ENCODE assay signal across 31 cellular contexts in the genomic region with DNA sequence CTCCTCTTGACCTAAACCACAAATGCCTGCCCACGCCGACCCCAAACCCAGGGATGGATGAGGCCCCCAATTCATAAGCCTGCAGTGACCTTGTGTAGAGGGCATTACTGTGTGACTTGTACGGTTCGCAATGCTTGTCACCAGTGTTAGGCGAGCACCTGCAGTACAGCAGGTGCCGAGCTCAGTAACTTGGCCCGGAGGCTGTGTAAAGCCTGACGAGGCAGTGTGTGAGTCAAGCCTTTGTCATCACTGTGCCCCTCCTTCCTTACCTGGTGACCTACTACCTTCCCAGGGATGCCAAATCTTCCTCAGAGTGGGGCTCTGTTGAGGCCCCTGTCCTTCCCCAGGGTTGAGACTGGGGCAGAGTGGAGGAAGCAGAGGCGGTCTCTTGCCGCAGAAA. TPM values are rescaled to one million over a fixed set of nuclear protein-coding genes. Genes with fewer than 3 reads are reported as not detected.
A peak's percentile ranks its signal among the peaks of the same experiment; 100 is the strongest.
DNase-seq lines count a peak whose midpoint lies in the region; ATAC-seq, FAIRE-seq and TF ChIP-seq lines count a peak whose summit lies in the region.
"Had no signal": no experiment of that assay in that cellular context is flagged by ENCODE, and none has a peak within 500 bp of the region (broad histone marks: within the 10 kb centered on the region; RNA-seq: fewer than 3 reads in every experiment).

No MANE protein-coding gene starts in this region.

- H3K36me3 Mint-ChIP-seq in Calu3 (ENCODE audit: insufficient read depth, unreplicated experiment) (no peaks in the 10 kb centered on the region), neural progenitor cell (no peaks in the 10 kb centered on the region), osteocyte (ENCODE audit: unreplicated experiment) (no peaks in the 10 kb centered on the region)
- H3K36me3 Mint-ChIP-seq: type B pancreatic cell had no signal

- no peak overlapping the region for H3K4me2 ChIP-seq in neural progenitor cell
- H3K4me2 ChIP-seq: GM23338 had no signal

- ATAC-seq in HG02571 (IDR thresholded peaks at IDR 0.05; ENCODE audit: unreplicated experiment), result no peak
- ATAC-seq: activated naive CD8-positive, alpha-beta T cell treated with anti-CD3 and anti-CD28 coated beads, Interleukin-2, amount 50 U/mL, for 24 hours; activated T-cell treated with anti-CD3 and anti-CD28 coated beads, Interleukin-2, amount 50 U/mL, for 72 hours; effector memory CD8-positive, alpha-beta T cell; GM23338; heart left ventricle; psoas muscle had no signal

- H3K4me3 ChIP-seq in bronchial epithelial cell (ENCODE audit: low read depth, low read length), result no peak overlapping the region
- H3K4me3 ChIP-seq in neural progenitor cell, result no peak overlapping the region
- H3K4me3 ChIP-seq: BLaER1, esophagus squamous epithelium, GM23338, heart left ventricle, MG63, psoas muscle had no signal

- peak; percentile 96 for FAIRE-seq in bronchial epithelial cell (lab: Jason Lieb, UNC)
- FAIRE-seq: astrocyte, kidney had no signal

- no peak overlapping the region for H2AFZ ChIP-seq in neural progenitor cell (replicated peaks)
- H2AFZ ChIP-seq: GM23338 had no signal

- CTCF ChIA-PET in Calu3 (lab: Charles Lee), result interaction anchor here (0.5 to 1.5 kb wide), 6 partner anchors 10 to 1104 kb away, joined by 3 to 4 read pairs (median 4); partner anchors contain the start of gene TUSC2

- H3K27me3 ChIP-seq in bronchial epithelial cell (ENCODE audit: control insufficient read depth, insufficient read depth, low read length) (peaks cover 37% of the 10 kb centered on the region), neural progenitor cell (no peaks in the 10 kb centered on the region)
- H3K27me3 ChIP-seq: BLaER1, heart left ventricle, MG63 had no signal

- BruUV-seq in Calu3 (replicated peaks; lab: Mats Ljungman, UMichigan), result no TSS peak

- H3K27ac Mint-ChIP-seq in Calu3 (ENCODE audit: unreplicated experiment) (peak overlapping the region; percentile 3), neural progenitor cell (peak overlapping the region; percentile 80), osteocyte (ENCODE audit: unreplicated experiment) (no peak overlapping the region)
- H3K27ac Mint-ChIP-seq: activated B cell treated with CpG ODN at 0.5 μM for 24 hours; activated naive CD8-positive, alpha-beta T cell treated with anti-CD3 and anti-CD28 coated beads, Interleukin-2, amount 50 U/mL, for 24 hours; activated T-cell treated with anti-CD3 and anti-CD28 coated beads, Interleukin-2, amount 50 U/mL, for 72 hours; effector memory CD8-positive, alpha-beta T cell; GM23338; type B pancreatic cell had no signal

- no peaks in the 10 kb centered on the region for H4K20me1 ChIP-seq in neural progenitor cell (ENCODE audit: low read depth)
- H4K20me1 ChIP-seq: BLaER1 had no signal

- H3K9me3 Mint-ChIP-seq in Calu3 (ENCODE audit: low read depth, unreplicated experiment), result no peaks in the 10 kb centered on the region
- H3K9me3 Mint-ChIP-seq in neural progenitor cell, result no peaks in the 10 kb centered on the region
- H3K9me3 Mint-ChIP-seq in osteocyte (ENCODE audit: unreplicated experiment), result no peaks in the 10 kb centered on the region
- H3K9me3 Mint-ChIP-seq: activated B cell treated with CpG ODN at 0.5 μM for 24 hours; activated naive CD8-positive, alpha-beta T cell treated with anti-CD3 and anti-CD28 coated beads, Interleukin-2, amount 50 U/mL, for 24 hours; activated T-cell treated with anti-CD3 and anti-CD28 coated beads, Interleukin-2, amount 50 U/mL, for 72 hours; effector memory CD8-positive, alpha-beta T cell; GM23338; type B pancreatic cell had no signal

- no peaks in the 10 kb centered on the region for H3K79me2 ChIP-seq in neural progenitor cell (ENCODE audit: low read depth)

- no peak for TF ChIP-seq CTCF in Calu3 (IDR thresholded peaks at IDR 0.05; ENCODE audit: unreplicated experiment)
- no peak for TF ChIP-seq CTCF in bronchial epithelial cell (IDR thresholded peaks at IDR 0.05; ENCODE audit: insufficient read depth, low read length, severe bottlenecking)
- TF ChIP-seq CTCF in neural progenitor cell (IDR thresholded peaks at IDR 0.05), result no peak
- no peak for TF ChIP-seq CTCF in GM20000 (IDR thresholded peaks at IDR 0.05; ENCODE audit: extremely low read depth, missing control alignments)
- TF ChIP-seq CTCF in osteocyte (IDR thresholded peaks at IDR 0.05), result no peak

- no peak overlapping the region for H3K9ac ChIP-seq in neural progenitor cell
- H3K9ac ChIP-seq: BLaER1 had no signal

- intact Hi-C loops in Calu3 (cut with micrococcal nuclease; ENCODE audit: unreplicated experiment), result no loop called here

- no peak overlapping the region for H3K4me3 Mint-ChIP-seq in Calu3 (ENCODE audit: low read depth, unreplicated experiment)
- H3K4me3 Mint-ChIP-seq in neural progenitor cell, result no peak overlapping the region
- H3K4me3 Mint-ChIP-seq in osteocyte (ENCODE audit: unreplicated experiment), result no peak overlapping the region
- H3K4me3 Mint-ChIP-seq: activated B cell treated with CpG ODN at 0.5 μM for 24 hours; activated naive CD8-positive, alpha-beta T cell treated with anti-CD3 and anti-CD28 coated beads, Interleukin-2, amount 50 U/mL, for 24 hours; activated T-cell treated with anti-CD3 and anti-CD28 coated beads, Interleukin-2, amount 50 U/mL, for 72 hours; effector memory CD8-positive, alpha-beta T cell; GM23338; type B pancreatic cell had no signal

- H3K4me1 ChIP-seq in neural progenitor cell, result peaks cover 4% of the 10 kb centered on the region

- H3F3A ChIP-seq in neural progenitor cell (ENCODE audit: low read depth), result no peaks in the 10 kb centered on the region

- H3K36me3 ChIP-seq in bronchial epithelial cell (ENCODE audit: control insufficient read depth, insufficient read depth, low read length) (no peaks in the 10 kb centered on the region), neural progenitor cell (no peaks in the 10 kb centered on the region)
- H3K36me3 ChIP-seq: BLaER1, esophagus squamous epithelium, heart left ventricle, MG63 had no signal

- peak; percentile 71 for DNase-seq in Calu3
- DNase-seq in LoVo (ENCODE audit: low spot score), result peak; percentile 20
- DNase-seq in bronchial epithelial cell (ENCODE audit: low read depth), result peak; percentile 90
- DNase-seq in neural progenitor cell (ENCODE audit: low spot score), result no peak
- DNase-seq in activated T-cell treated with anti-CD3 and anti-CD28 coated beads, Interleukin-2, amount 50 U/mL, for 1 hour, result no peak
- DNase-seq in GM20000 (ENCODE audit: low spot score), result no peak
- no peak for DNase-seq in osteocyte (ENCODE audit: extremely low spot score, unreplicated experiment)
- DNase-seq: activated B cell treated with CpG ODN at 0.5 μM for 24 hours; activated naive CD4-positive, alpha-beta T cell; activated naive CD8-positive, alpha-beta T cell treated with anti-CD3 and anti-CD28 coated beads, Interleukin-2, amount 50 U/mL, for 24 hours; activated T-cell treated with anti-CD3 and anti-CD28 coated beads, Interleukin-2, amount 50 U/mL, for 72 hours; central memory CD4-positive, alpha-beta T cell; cortex of kidney; effector memory CD8-positive, alpha-beta T cell; esophagus squamous epithelium; foreskin melanocyte; heart left ventricle; KBM-7; kidney; MG63; NCI-H1105; NCI-H1930; NCI-H748 treated with DMSO at 0.1 percent for 48 hours; psoas muscle; stimulated activated CD4-positive, alpha-beta T cell treated with anti-CD3 and anti-CD28 coated beads, Interleukin-15, amount 100 ng/mL, for 24 hours; stimulated activated CD4-positive, alpha-beta T cell treated with anti-CD3 and anti-CD28 coated beads, Interleukin-4, amount 100 ng/mL, for 4 hours had no signal

- no peaks in the 10 kb centered on the region for H3K9me3 ChIP-seq in neural progenitor cell (ENCODE audit: low read depth)
- H3K9me3 ChIP-seq: BLaER1, esophagus squamous epithelium, heart left ventricle, MG63, psoas muscle had no signal

- no peak overlapping the region for H3K27ac ChIP-seq in neural progenitor cell
- H3K27ac ChIP-seq: BLaER1, esophagus squamous epithelium, heart left ventricle, psoas muscle had no signal

- peaks cover 11% of the 10 kb centered on the region for H3K4me1 Mint-ChIP-seq in Calu3 (ENCODE audit: low read depth, unreplicated experiment)
- H3K4me1 Mint-ChIP-seq in neural progenitor cell, result peaks cover 9% of the 10 kb centered on the region
- H3K4me1 Mint-ChIP-seq in osteocyte (ENCODE audit: unreplicated experiment), result no peaks in the 10 kb centered on the region
- H3K4me1 Mint-ChIP-seq: activated B cell treated with CpG ODN at 0.5 μM for 24 hours, GM23338 had no signal

- H3K27me3 Mint-ChIP-seq in Calu3 (ENCODE audit: unreplicated experiment) (no peaks in the 10 kb centered on the region), neural progenitor cell (ENCODE audit: insufficient read depth, low read depth) (peaks cover 6% of the 10 kb centered on the region), osteocyte (ENCODE audit: unreplicated experiment) (no peaks in the 10 kb centered on the region)
- H3K27me3 Mint-ChIP-seq: activated naive CD8-positive, alpha-beta T cell treated with anti-CD3 and anti-CD28 coated beads, Interleukin-2, amount 50 U/mL, for 24 hours; effector memory CD8-positive, alpha-beta T cell; type B pancreatic cell had no signal

RNA-seq across cellular contexts. Expression of gene TMEM115, which starts 37.2 kb away (rescaled TPM):
- 29.3 and 29.4 TPM in 2 replicates for total RNA-seq in Calu3 (2022)
- total RNA-seq in bronchial epithelial cell, result 19.7 and 22.8 TPM in 2 replicates
- 6.3 and 28.0 TPM in 2 replicates for total RNA-seq in neural progenitor cell (ENCODE audit: low replicate concordance)
- 63.2 and 69.0 TPM in 2 replicates for total RNA-seq in osteocyte

RNA-seq across cellular contexts. Expression of gene CYB561D2, which starts 45.8 kb away (rescaled TPM):
- total RNA-seq in Calu3 (2022) (19.4 and 19.7 TPM in 2 replicates), bronchial epithelial cell (18.9 and 22.1 TPM in 2 replicates), neural progenitor cell (ENCODE audit: low replicate concordance) (2.2 and 13.8 TPM in 2 replicates), osteocyte (17.2 and 18.2 TPM in 2 replicates)

RNA-seq across cellular contexts. Expression of gene NPRL2, which starts 45.9 kb away (rescaled TPM):
- 21.0 and 21.8 TPM in 2 replicates for total RNA-seq in Calu3 (2022)
- 11.0 and 17.1 TPM in 2 replicates for total RNA-seq in bronchial epithelial cell
- 15.5 and 35.7 TPM in 2 replicates for total RNA-seq in neural progenitor cell (ENCODE audit: low replicate concordance)
- total RNA-seq in osteocyte, result 21.0 and 25.9 TPM in 2 replicates

RNA-seq across cellular contexts. Expression of gene ZMYND10, which starts 51.0 kb away (rescaled TPM):
- total RNA-seq in Calu3 (2022) (0.44 and 0.71 TPM in 2 replicates), bronchial epithelial cell (0.13 and 0.53 TPM in 2 replicates), neural progenitor cell (ENCODE audit: low replicate concordance) (0.37 and 1.7 TPM in 2 replicates), osteocyte (0.50 and 1.6 TPM in 2 replicates)

RNA-seq across cellular contexts. Expression of gene RASSF1, which starts 55.9 kb away (rescaled TPM):
- total RNA-seq in Calu3 (2022) (14.7 and 16.8 TPM in 2 replicates), bronchial epithelial cell (15.5 and 25.5 TPM in 2 replicates), neural progenitor cell (ENCODE audit: low replicate concordance) (13.7 and 19.5 TPM in 2 replicates), osteocyte (12.8 and 13.7 TPM in 2 replicates)

Comparison
In these comparisons a context has a peak if more than half of its experiments do, and no peak if none do; other contexts are left out.
1. DNase-seq: peak in Calu3 (single experiment), LoVo (single experiment) and bronchial epithelial cell (single experiment); none in neural progenitor cell (single experiment), activated T-cell treated with anti-CD3 and anti-CD28 coated beads, Interleukin-2, amount 50 U/mL, for 1 hour (single experiment), GM20000 (single experiment) and osteocyte (single experiment).